In genomic region chr19:13460045-13460444, GRCh38 we compare ENCODE assay signal across 1 cellular context.
TF ChIP-seq lines count a peak whose summit lies in the region.

No MANE protein-coding gene starts in this region.

TF ChIP-seq in GM23338, 12 proteins besides CTCF, POLR2A, EP300 and RAD21:
- TF ChIP-seq, protein P1, sequence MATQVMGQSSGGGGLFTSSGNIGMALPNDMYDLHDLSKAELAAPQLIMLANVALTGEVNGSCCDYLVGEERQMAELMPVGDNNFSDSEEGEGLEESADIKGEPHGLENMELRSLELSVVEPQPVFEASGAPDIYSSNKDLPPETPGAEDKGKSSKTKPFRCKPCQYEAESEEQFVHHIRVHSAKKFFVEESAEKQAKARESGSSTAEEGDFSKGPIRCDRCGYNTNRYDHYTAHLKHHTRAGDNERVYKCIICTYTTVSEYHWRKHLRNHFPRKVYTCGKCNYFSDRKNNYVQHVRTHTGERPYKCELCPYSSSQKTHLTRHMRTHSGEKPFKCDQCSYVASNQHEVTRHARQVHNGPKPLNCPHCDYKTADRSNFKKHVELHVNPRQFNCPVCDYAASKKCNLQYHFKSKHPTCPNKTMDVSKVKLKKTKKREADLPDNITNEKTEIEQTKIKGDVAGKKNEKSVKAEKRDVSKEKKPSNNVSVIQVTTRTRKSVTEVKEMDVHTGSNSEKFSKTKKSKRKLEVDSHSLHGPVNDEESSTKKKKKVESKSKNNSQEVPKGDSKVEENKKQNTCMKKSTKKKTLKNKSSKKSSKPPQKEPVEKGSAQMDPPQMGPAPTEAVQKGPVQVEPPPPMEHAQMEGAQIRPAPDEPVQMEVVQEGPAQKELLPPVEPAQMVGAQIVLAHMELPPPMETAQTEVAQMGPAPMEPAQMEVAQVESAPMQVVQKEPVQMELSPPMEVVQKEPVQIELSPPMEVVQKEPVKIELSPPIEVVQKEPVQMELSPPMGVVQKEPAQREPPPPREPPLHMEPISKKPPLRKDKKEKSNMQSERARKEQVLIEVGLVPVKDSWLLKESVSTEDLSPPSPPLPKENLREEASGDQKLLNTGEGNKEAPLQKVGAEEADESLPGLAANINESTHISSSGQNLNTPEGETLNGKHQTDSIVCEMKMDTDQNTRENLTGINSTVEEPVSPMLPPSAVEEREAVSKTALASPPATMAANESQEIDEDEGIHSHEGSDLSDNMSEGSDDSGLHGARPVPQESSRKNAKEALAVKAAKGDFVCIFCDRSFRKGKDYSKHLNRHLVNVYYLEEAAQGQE (IDR thresholded peaks at IDR 0.05; ENCODE audit: unreplicated experiment) = peak; percentile 21
- no peak for TF ChIP-seq STAT1 (IDR thresholded peaks at IDR 0.05; ENCODE audit: unreplicated experiment)
